ENCODE assay signal across 9 cellular contexts in genomic region chr12:121610239-121611149, GRCh38. TPM values are rescaled to one million over a fixed set of nuclear protein-coding genes. Genes with fewer than 3 reads are reported as not detected.
DNase-seq lines count a peak whose midpoint lies in the region; FAIRE-seq and TF ChIP-seq lines count a peak whose summit lies in the region.
"Had no signal": no experiment of that assay in that cellular context is flagged by ENCODE, and none has a peak within 500 bp of the region (broad histone marks: within the 10 kb centered on the region; RNA-seq: fewer than 3 reads in every experiment).

No MANE protein-coding gene starts in this region.

- TF ChIP-seq CTCF in HFFc6 (IDR thresholded peaks at IDR 0.05), result no peak

- H3K4me1 Mint-ChIP-seq in HFFc6 (ENCODE audit: low read depth), result peaks cover 17% of the 10 kb centered on the region

- H3K9me3 Mint-ChIP-seq in HFFc6, result no peaks in the 10 kb centered on the region

- DNase-seq in HFFc6 (peak; percentile 30), caudate nucleus (lab: John Stamatoyannopoulos, UW) (peak in 8 of 61 donors; percentile 2 to 34 (median 13)), medulla oblongata (ENCODE audit: extremely low spot score) (peak; percentile 14), superior temporal gyrus (ENCODE audit: extremely low spot score) (peak; percentile 15), urothelium cell line (ENCODE audit: low spot score) (no peak), germinal center (ENCODE audit: low spot score) (no peak), MV-4-11 (lab: John Stamatoyannopoulos, UW) (no peak)
- DNase-seq: NCI-H1930 had no signal

- H3K27ac ChIP-seq in caudate nucleus (ENCODE audit: low read depth, low read length), result peak overlapping the region; percentile 24

- H3K27ac Mint-ChIP-seq in HFFc6, result peak overlapping the region; percentile 85

- no peak for FAIRE-seq in urothelium cell line (lab: Jason Lieb, UNC)
- FAIRE-seq: GM12878 had no signal

- peaks cover 6% of the 10 kb centered on the region for H3K27me3 Mint-ChIP-seq in HFFc6 (ENCODE audit: insufficient read depth)

- no peaks in the 10 kb centered on the region for H3K36me3 Mint-ChIP-seq in HFFc6 (ENCODE audit: low read depth)

- peak overlapping the region; percentile 66 for H3K4me3 Mint-ChIP-seq in HFFc6

RNA-seq across cellular contexts. Expression of gene ORAI1, which starts 15.8 kb away (rescaled TPM):
- total RNA-seq in HFFc6 (2021; fragmentation: NEBNext Ultra II Directional; extraction: Animal tissue kit (Norgen Biotek cat#: 25700)), result 10 to 100 TPM; 18.5 to 25.7 (median 22.0) TPM

RNA-seq across cellular contexts. Expression of gene KDM2B, which starts 29.7 kb away (rescaled TPM):
- 10 to 100 TPM; 15.4 to 24.0 (median 21.5) TPM for total RNA-seq in HFFc6 (2021; fragmentation: NEBNext Ultra II Directional; extraction: Animal tissue kit (Norgen Biotek cat#: 25700))

RNA-seq across cellular contexts. Expression of gene MORN3, which starts 59.0 kb away (rescaled TPM):
- total RNA-seq in HFFc6 (2021; fragmentation: NEBNext Ultra II Directional; extraction: Animal tissue kit (Norgen Biotek cat#: 25700)), result under 1 TPM in 5 of 6 experiments, not detected in 1; 0.14 to 0.40 (median 0.23) TPM

Comparison
In these comparisons a context has a peak if more than half of its experiments do, and no peak if none do; other contexts are left out.
1. DNase-seq: peak in HFFc6 (single experiment), medulla oblongata (single experiment) and superior temporal gyrus (single experiment); none in urothelium cell line (single experiment), germinal center (single experiment) and MV-4-11 (single experiment).